ENCODE assay signal across 21 cellular contexts in the genomic region with DNA sequence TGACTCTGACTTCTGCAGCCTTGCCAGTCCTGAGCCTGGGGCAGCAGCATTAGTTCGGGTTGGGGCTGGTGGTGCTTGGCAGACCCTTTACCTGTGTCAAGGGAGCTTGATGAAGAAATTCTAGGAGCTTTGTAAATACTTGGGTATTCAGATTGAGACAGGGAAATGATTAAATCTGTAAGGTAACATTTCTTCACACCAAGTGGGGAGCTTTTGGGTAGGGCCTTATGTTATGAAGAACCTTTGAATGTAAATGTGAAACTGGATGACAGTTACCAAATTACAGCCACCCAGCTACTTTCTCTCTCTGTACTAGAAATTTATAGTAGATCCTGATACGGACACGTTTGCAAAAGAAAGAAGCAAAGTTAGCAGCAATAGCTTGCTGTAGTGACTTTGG.
DNase-seq lines count a peak whose midpoint lies in the region; ATAC-seq, FAIRE-seq and TF ChIP-seq lines count a peak whose summit lies in the region.
"Had no signal": no experiment of that assay in that cellular context is flagged by ENCODE, and none has a peak within 500 bp of the region (broad histone marks: within the 10 kb centered on the region; RNA-seq: fewer than 3 reads in every experiment).

No MANE protein-coding gene starts in this region.

- H3K14ac ChIP-seq in trophoblast cell (ENCODE audit: low read length), result no peak overlapping the region

- H3K9ac ChIP-seq in trophoblast cell (ENCODE audit: low read length), result no peak overlapping the region

- no peak overlapping the region for H3K4me2 ChIP-seq in trophoblast cell (ENCODE audit: low read length)
- H3K4me2 ChIP-seq: A549 had no signal

- H2BK120ac ChIP-seq in trophoblast cell (ENCODE audit: insufficient read depth, low read length, poor library complexity), result no peak overlapping the region

- no peak overlapping the region for H4K8ac ChIP-seq in trophoblast cell (ENCODE audit: low read depth, low read length)

- H3K4me3 ChIP-seq in neutrophil (ENCODE audit: low read depth in 1 of 2, low read length in 1 of 2) (no peak overlapping the region), trophoblast cell (ENCODE audit: low read depth, low read length) (no peak overlapping the region), pancreas (no peak overlapping the region)
- H3K4me3 ChIP-seq: A549 had no signal

- peaks cover 10% of the 10 kb centered on the region for H3K79me1 ChIP-seq in trophoblast cell (ENCODE audit: low read length)

- no CpG with 5 or more reads among the region's 3 CpGs for WGBS in trophoblast cell (ENCODE audit: extremely low coverage, insufficient coverage, insufficient read length)
- WGBS in pancreas, 2 donors, result 85 to 86% methylated on average over 3 of the region's 3 CpGs

- no peak overlapping the region for H3K4ac ChIP-seq in trophoblast cell (ENCODE audit: low read depth, low read length)

- H3K4me1 ChIP-seq in neutrophil (ENCODE audit: control insufficient read depth in 1 of 2, insufficient read depth in 1 of 2, low read depth in 1 of 2, low read length in 1 of 2) (no peaks in the 10 kb centered on the region), trophoblast cell (ENCODE audit: control insufficient read depth in 1 of 2, insufficient read depth in 2 of 2, low read length in 2 of 2) (peaks cover 8 to 11% of the 10 kb centered on the region in 2 experiments), pancreas (no peaks in the 10 kb centered on the region)
- H3K4me1 ChIP-seq: A549 had no signal

- no peak overlapping the region for H4K12ac ChIP-seq in trophoblast cell (ENCODE audit: low read depth, low read length)

- H2BK12ac ChIP-seq in trophoblast cell (ENCODE audit: low read length), result no peak overlapping the region

- intact Hi-C loops in pancreas (cut with DNase I), result no loop called here

- no peak overlapping the region for H2AFZ ChIP-seq in trophoblast cell (ENCODE audit: insufficient read depth, low read length, poor library complexity)

- no peak overlapping the region for H2BK5ac ChIP-seq in trophoblast cell (ENCODE audit: low read depth, low read length, poor library complexity)

- no peak overlapping the region for H3K18ac ChIP-seq in trophoblast cell (ENCODE audit: low read length)

- H3K79me2 ChIP-seq in trophoblast cell (ENCODE audit: control insufficient read depth, insufficient read depth, low read length, poor library complexity), result no peaks in the 10 kb centered on the region

- H2AK5ac ChIP-seq in trophoblast cell (ENCODE audit: low read length), result no peak overlapping the region

- peak; percentile 17 for DNase-seq in GM10266 (ENCODE audit: extremely low spot score)
- peak; percentile 33 for DNase-seq in GM13977 (ENCODE audit: low spot score)
- no peak for DNase-seq in trophoblast cell
- DNase-seq in pancreas, result no peak
- DNase-seq: Caco-2; CD4-positive, alpha-beta T cell; DMS153; GF-D8; Karpas-422; NCI-H1417 treated with DMSO at 0.1 percent for 48 hours; NCI-H187 treated with DMSO at 0.1 percent for 48 hours; NCI-H2227 treated with DMSO at 0.1 percent for 48 hours; NCI-H510A treated with DMSO at 0.1 percent for 48 hours; NCI-H774 had no signal

- H3K9me3 ChIP-seq in neutrophil (no peaks in the 10 kb centered on the region), trophoblast cell (ENCODE audit: insufficient read depth, low read depth, low read length) (peaks cover 1% of the 10 kb centered on the region), pancreas (no peaks in the 10 kb centered on the region)
- H3K9me3 ChIP-seq: A549, Caco-2 had no signal

- no peak overlapping the region for H4K91ac ChIP-seq in trophoblast cell (ENCODE audit: low read depth, low read length)

- no peak for TF ChIP-seq CTCF in GM10266 (IDR thresholded peaks at IDR 0.05; ENCODE audit: control insufficient read depth, insufficient read depth, low read depth, missing control alignments)
- TF ChIP-seq CTCF in GM13977 (IDR thresholded peaks at IDR 0.05; ENCODE audit: extremely low read depth, insufficient read depth, missing control alignments), result no peak
- TF ChIP-seq CTCF in neutrophil (IDR thresholded peaks at IDR 0.05), result no peak
- TF ChIP-seq CTCF in pancreas (IDR thresholded peaks at IDR 0.05), result no peak

- H3K36me3 ChIP-seq in neutrophil, result no peaks in the 10 kb centered on the region
- no peaks in the 10 kb centered on the region for H3K36me3 ChIP-seq in trophoblast cell (ENCODE audit: control insufficient read depth in 1 of 2, insufficient read depth in 2 of 2, low read length in 2 of 2)
- no peaks in the 10 kb centered on the region for H3K36me3 ChIP-seq in pancreas

- H3K27me3 ChIP-seq in neutrophil, result no peaks in the 10 kb centered on the region
- no peaks in the 10 kb centered on the region for H3K27me3 ChIP-seq in trophoblast cell (ENCODE audit: insufficient read depth, low read length)
- no peaks in the 10 kb centered on the region for H3K27me3 ChIP-seq in pancreas

- no peak for ATAC-seq in pancreas
- ATAC-seq in HG03139 (IDR thresholded peaks at IDR 0.05; ENCODE audit: unreplicated experiment), result no peak
- ATAC-seq: A549, Right ventricle myocardium inferior had no signal

- in situ Hi-C loops in GM13977 (cut with MboI; ENCODE audit: low pct_unique_long_range_greater_than_20kb, low sequenced_read_pairs, unreplicated experiment), result no loop called here

- no peak for FAIRE-seq in pancreas (lab: Jason Lieb, UNC)
- FAIRE-seq: A549, H54, RCC 7860 had no signal

- no peak overlapping the region for H3K23ac ChIP-seq in trophoblast cell (ENCODE audit: low read length)

- H3K27ac ChIP-seq in angular gyrus (ENCODE audit: low read depth, low read length) (peak overlapping the region; percentile 91), neutrophil (peak overlapping the region; percentile 6), trophoblast cell (ENCODE audit: low read depth, low read length) (no peak overlapping the region), pancreas (no peak overlapping the region)
- H3K27ac ChIP-seq: A549 had no signal

Comparison
In these comparisons a context has a peak if more than half of its experiments do, and no peak if none do; other contexts are left out.
1. DNase-seq: peak in GM10266 (single experiment) and GM13977 (single experiment); none in trophoblast cell (0 of 2) and pancreas (0 of 6).
2. H3K27ac ChIP-seq: peak in angular gyrus (single experiment) and neutrophil (single experiment); none in trophoblast cell (single experiment) and pancreas (0 of 4).